In the genomic region with DNA sequence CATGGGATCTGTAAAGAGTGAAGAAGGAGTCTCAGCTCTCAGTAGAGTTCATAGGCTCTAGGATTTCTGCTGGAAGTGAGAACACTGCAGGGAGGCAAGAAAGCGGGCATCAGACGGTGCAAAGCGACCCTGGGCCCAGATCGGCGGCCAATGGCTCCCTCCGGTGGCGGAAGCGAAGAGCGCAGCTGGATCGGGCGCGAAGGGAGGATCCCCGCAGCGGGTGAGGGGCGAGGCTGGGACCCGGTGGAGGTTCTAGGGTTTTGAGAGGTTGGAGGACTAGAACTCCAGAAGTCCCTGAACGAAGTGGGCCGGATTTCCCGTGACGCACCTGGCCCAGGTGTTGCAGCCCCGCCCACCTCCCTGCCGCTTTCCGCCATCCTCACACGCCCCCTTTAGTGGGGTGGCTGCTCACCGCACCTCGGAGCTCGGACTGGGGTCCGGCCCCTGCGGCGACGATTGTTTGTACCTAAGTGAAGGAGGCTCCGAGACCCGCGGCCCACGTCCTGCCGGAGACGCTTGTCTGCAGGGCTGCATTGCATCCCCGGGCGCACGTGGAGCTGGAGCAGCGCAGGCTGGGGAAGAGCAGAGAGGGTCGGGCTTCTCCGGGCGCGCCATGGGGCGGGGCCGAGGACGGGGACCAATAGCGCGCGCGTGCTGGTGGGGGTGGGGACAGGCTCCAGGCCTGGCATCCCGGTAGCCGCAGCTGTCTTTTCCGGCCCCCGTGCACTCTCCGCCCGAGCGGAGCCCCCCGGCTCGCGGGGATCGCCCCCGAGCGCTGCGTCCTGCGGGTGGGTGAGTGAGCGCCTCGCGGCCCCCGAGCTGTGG, we compare ENCODE assay signal across 8 cellular contexts. TPM values are rescaled to one million over a fixed set of nuclear protein-coding genes. Genes with fewer than 3 reads are reported as not detected.
A peak's percentile ranks its signal among the peaks of the same experiment; 100 is the strongest.
DNase-seq lines count a peak whose midpoint lies in the region; ATAC-seq and TF ChIP-seq lines count a peak whose summit lies in the region.

A gene with protein sequence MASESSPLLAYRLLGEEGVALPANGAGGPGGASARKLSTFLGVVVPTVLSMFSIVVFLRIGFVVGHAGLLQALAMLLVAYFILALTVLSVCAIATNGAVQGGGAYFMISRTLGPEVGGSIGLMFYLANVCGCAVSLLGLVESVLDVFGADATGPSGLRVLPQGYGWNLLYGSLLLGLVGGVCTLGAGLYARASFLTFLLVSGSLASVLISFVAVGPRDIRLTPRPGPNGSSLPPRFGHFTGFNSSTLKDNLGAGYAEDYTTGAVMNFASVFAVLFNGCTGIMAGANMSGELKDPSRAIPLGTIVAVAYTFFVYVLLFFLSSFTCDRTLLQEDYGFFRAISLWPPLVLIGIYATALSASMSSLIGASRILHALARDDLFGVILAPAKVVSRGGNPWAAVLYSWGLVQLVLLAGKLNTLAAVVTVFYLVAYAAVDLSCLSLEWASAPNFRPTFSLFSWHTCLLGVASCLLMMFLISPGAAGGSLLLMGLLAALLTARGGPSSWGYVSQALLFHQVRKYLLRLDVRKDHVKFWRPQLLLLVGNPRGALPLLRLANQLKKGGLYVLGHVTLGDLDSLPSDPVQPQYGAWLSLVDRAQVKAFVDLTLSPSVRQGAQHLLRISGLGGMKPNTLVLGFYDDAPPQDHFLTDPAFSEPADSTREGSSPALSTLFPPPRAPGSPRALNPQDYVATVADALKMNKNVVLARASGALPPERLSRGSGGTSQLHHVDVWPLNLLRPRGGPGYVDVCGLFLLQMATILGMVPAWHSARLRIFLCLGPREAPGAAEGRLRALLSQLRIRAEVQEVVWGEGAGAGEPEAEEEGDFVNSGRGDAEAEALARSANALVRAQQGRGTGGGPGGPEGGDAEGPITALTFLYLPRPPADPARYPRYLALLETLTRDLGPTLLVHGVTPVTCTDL (plus strand): TSS at position 666 of the 825 bp plus-strand sequence. CDS start 1,485 bp downstream, outside the sequence.

- H3K27me3 ChIP-seq in IMR-90 (ENCODE audit: control insufficient read depth, insufficient read depth, low read length): no peaks in the 10 kb centered on the region

- no peaks in the 10 kb centered on the region; the same call in 1 of the 2 replicates for H3K9me1 ChIP-seq in IMR-90 (ENCODE audit: insufficient read depth, low read length)

- H2AFZ ChIP-seq in IMR-90 (replicated peaks; ENCODE audit: low read length, poor library complexity): peak within 1 kb of the TSS; percentile 99

- peak within 1 kb of the TSS; percentile 79 for H3K4me3 ChIP-seq in IMR-90 (ENCODE audit: insufficient read depth, low read depth, low read length)
- peak within 1 kb of the TSS; percentile 34 for H3K4me3 ChIP-seq in mucosa of descending colon

- H3K9me3 ChIP-seq in IMR-90 (ENCODE audit: control insufficient read depth, insufficient read depth, low read length) (no peaks in the 10 kb centered on the region), mucosa of descending colon (no peaks in the 10 kb centered on the region)

- H4K91ac ChIP-seq in IMR-90 (ENCODE audit: insufficient read depth, low read depth, low read length): peak within 1 kb of the TSS; percentile 66

- H4K20me1 ChIP-seq in IMR-90 (ENCODE audit: insufficient read depth, low read length): no peaks in the 10 kb centered on the region; the same call in 1 of the 2 replicates

- in situ Hi-C loops in Caki2 (cut with HindIII; ENCODE audit: low pct_unique_long_range_greater_than_20kb, low sequenced_read_pairs) (no loop called here), IMR-90 (cut with MboI; ENCODE audit: low sequenced_read_pairs) (loop anchor here (25.0 kb wide), 2 partner anchors 265 to 390 kb away; partner anchors contain the start of genes FBXO24, LRCH4 and SPACDR)

- dilution Hi-C loops in IMR-90 (cut with HindIII; ENCODE audit: low sequenced_read_pairs, unreplicated experiment): no loop called here

- peak within 1 kb of the TSS; percentile 84 for H3K4ac ChIP-seq in IMR-90 (ENCODE audit: low read depth, low read length)

- peak within 1 kb of the TSS; percentile 91 for H3K4me2 ChIP-seq in IMR-90 (ENCODE audit: low read depth, low read length)

- WGBS in IMR-90 (ENCODE audit: extremely low coverage in 2 of 2, insufficient read length in 1 of 2), 2 experiments: 0% methylated on average over 50 of the region's 71 CpGs; no CpG with 5 or more reads in 1 of the 2 experiments

- TF ChIP-seq CTCF in IMR-90 (conservative IDR thresholded peaks at IDR 0.05; ENCODE audit: low read depth, low read length) (peak; percentile 95), mucosa of descending colon (IDR thresholded peaks at IDR 0.05) (peak; percentile 88)

- no peak within 1 kb of the TSS for H4K5ac ChIP-seq in IMR-90 (ENCODE audit: low read depth, low read length)

- POLR2A ChIA-PET in IMR-90 (lab: Charles Lee; ENCODE audit: unreplicated experiment): interaction anchor here (0.6 to 1.1 kb wide), 3 partner anchors 23 to 505 kb away, joined by 3 read pairs; partner anchors contain the start of genes EPHB4 and SRRT

- peak; percentile 88 for ATAC-seq in GM21423 (IDR thresholded peaks at IDR 0.05; ENCODE audit: unreplicated experiment)
- ATAC-seq in IMR-90 (ENCODE audit: low read depth): peak; percentile 99
- peak; percentile 99 for ATAC-seq in mucosa of descending colon

- CTCF ChIA-PET in IMR-90 (lab: Yijun Ruan, JAX): interaction anchor here (0.6 to 2.5 kb wide), 15 partner anchors 10 to 249 kb away, joined by 3 to 27 read pairs (median 4); partner anchors contain the start of genes EPO, GIGYF1, POP7 and TRIP6

- peak within 1 kb of the TSS; percentile 44; the same call in 1 of the 2 replicates for H3K56ac ChIP-seq in IMR-90 (ENCODE audit: extremely low read depth, insufficient read depth, low read length)

- TF ChIP-seq RAD21 in IMR-90 (IDR thresholded peaks at IDR 0.05; ENCODE audit: low read length): peak; percentile 97

- H3K36me3 ChIP-seq in IMR-90 (ENCODE audit: control insufficient read depth, insufficient read depth, low read length) (peaks cover 4% of the 10 kb centered on the region; the same call in 1 of the 2 replicates), mucosa of descending colon (ENCODE audit: low read depth) (no peaks in the 10 kb centered on the region)

- 0 out of 2 replicates have a peak, but pooled peaks have one; percentile 18 for TF ChIP-seq POLR2A in IMR-90 (IDR thresholded peaks at IDR 0.05; ENCODE audit: low read depth, low read length)

- H3K23ac ChIP-seq in IMR-90 (ENCODE audit: low read depth, low read length): peak within 1 kb of the TSS; percentile 96; the same call in 1 of the 2 replicates

- peak within 1 kb of the TSS; percentile 83 for H3K9ac ChIP-seq in IMR-90 (ENCODE audit: low read depth, low read length)

- no peak within 1 kb of the TSS for H2BK5ac ChIP-seq in IMR-90 (ENCODE audit: low read depth, low read length, poor library complexity, severe bottlenecking)

- H2BK20ac ChIP-seq in IMR-90 (ENCODE audit: low read depth, low read length): no peak within 1 kb of the TSS

- no peak within 1 kb of the TSS for H2BK15ac ChIP-seq in IMR-90 (ENCODE audit: low read depth, low read length)

- DNase-seq in Caki2 (ENCODE audit: low read depth) (peak; percentile 81), IMR-90 (peak; percentile 85), OCI-M1 (lab: John Stamatoyannopoulos, UW) (peak; percentile 96), activated T-cell treated with anti-CD3 and anti-CD28 coated beads for 24 hours (ENCODE audit: low read depth) (peak; percentile 82), epithelial cell of prostate (ENCODE audit: low read depth, low spot score) (no peak), mucosa of descending colon (peak; percentile 94 to 95 (median 95))
- DNase-seq in stimulated activated CD8-positive, alpha-beta memory T cell treated with anti-CD3 and anti-CD28 coated beads, Interleukin-4, amount 100 ng/mL, for 1 hour (ENCODE audit: low read depth in 2 of 2, low spot score in 1 of 2): peak; percentile 62 to 65

- H3K4me1 ChIP-seq in IMR-90 (ENCODE audit: control insufficient read depth, insufficient read depth, low read length) (no peaks in the 10 kb centered on the region), mucosa of descending colon (ENCODE audit: low read depth) (peaks cover 17% of the 10 kb centered on the region)

- peak within 1 kb of the TSS; percentile 98 for H2AK9ac ChIP-seq in IMR-90 (replicated peaks; ENCODE audit: low read depth, low read length, poor library complexity)

- H3K14ac ChIP-seq in IMR-90 (replicated peaks; ENCODE audit: low read depth, low read length): peak within 1 kb of the TSS; percentile 94

- H3K27ac ChIP-seq in IMR-90 (ENCODE audit: insufficient read depth, low read length): peak within 1 kb of the TSS; percentile 41
- peak within 1 kb of the TSS; percentile 38 for H3K27ac ChIP-seq in epithelial cell of prostate

- peaks cover 8 to 17% of the 10 kb centered on the region in 2 experiments for H3K79me1 ChIP-seq in IMR-90 (ENCODE audit: low read depth in 1 of 2, low read length in 2 of 2)

- peak within 1 kb of the TSS; percentile 77 for H2BK120ac ChIP-seq in IMR-90 (ENCODE audit: low read depth, low read length)

- intact Hi-C loops in IMR-90 (cut with micrococcal nuclease) (loop anchor here (1.0 to 5.0 kb wide), 4 partner anchors 50 to 240 kb away; partner anchors contain the start of genes EPO and MOSPD3), mucosa of descending colon (cut with DNase I, micrococcal nuclease) (loop anchor here (5.0 to 10.0 kb wide), 2 partner anchors 50 to 57 kb away; no protein-coding TSS in a partner anchor)

- peak within 1 kb of the TSS; percentile 52; the same call in 1 of the 2 replicates for H2AK5ac ChIP-seq in IMR-90 (ENCODE audit: low read depth, low read length)

- no TSS peak for BruUV-seq in IMR-90 (replicated peaks; lab: Mats Ljungman, UMichigan)

- H3K18ac ChIP-seq in IMR-90 (ENCODE audit: low read depth, low read length): no peak within 1 kb of the TSS

- H4K8ac ChIP-seq in IMR-90 (ENCODE audit: low read depth in 2 of 2, low read length in 2 of 2): peak within 1 kb of the TSS in 1 of 2 experiments; percentile 84; a peak in 3 of 4 replicates

TF ChIP-seq in IMR-90, 13 proteins besides CTCF, POLR2A, EP300 and RAD21 (continues in another document):
- TF ChIP-seq MAZ (IDR thresholded peaks at IDR 0.05; ENCODE audit: borderline replicate concordance, low read depth, low read length) (peak; percentile 41; the same call in 1 of the 2 replicates), NFE2L2 (IDR thresholded peaks at IDR 0.05; ENCODE audit: low read depth, low read length) (no peak), FOS (IDR thresholded peaks at IDR 0.05; ENCODE audit: low read depth, low read length) (no peak), RFX5 (IDR thresholded peaks at IDR 0.05; ENCODE audit: low read depth, low read length) (no peak), RCOR1 (IDR thresholded peaks at IDR 0.05; ENCODE audit: insufficient replicate concordance, low read length) (no peak), MXI1 (IDR thresholded peaks at IDR 0.05; ENCODE audit: borderline replicate concordance, low read depth, low read length) (peak; percentile 99), MAFK (IDR thresholded peaks at IDR 0.05; ENCODE audit: low read depth, low read length) (no peak)

RNA-seq across cellular contexts. Expression of the gene that starts here (rescaled TPM):
- 16.5 and 19.8 TPM in 2 replicates for total RNA-seq in Caki2 (2014; rRNA removed; shearing (Covaris generic); ENCODE audit: low replicate concordance)
- total RNA-seq in IMR-90 (2012; rRNA removed): 3.3 and 4.5 TPM in 2 replicates
- polyA plus RNA-seq in IMR-90 (2012; rRNA removed): 16.2 and 17.7 TPM in 2 replicates
- 11.9 and 20.8 TPM in 2 replicates for polyA plus RNA-seq in IMR-90 (2012; cell fraction: cytosol; rRNA removed)
- polyA plus RNA-seq in IMR-90 (2012; cell fraction: nucleus; rRNA removed; ENCODE audit: low replicate concordance): 49.4 and 99.1 TPM in 2 replicates
- 10 to 100 TPM; 27.9 to 34.0 (median 33.5) TPM for total RNA-seq in mucosa of descending colon
